ENCODE assay signal across 34 cellular contexts in the genomic region with DNA sequence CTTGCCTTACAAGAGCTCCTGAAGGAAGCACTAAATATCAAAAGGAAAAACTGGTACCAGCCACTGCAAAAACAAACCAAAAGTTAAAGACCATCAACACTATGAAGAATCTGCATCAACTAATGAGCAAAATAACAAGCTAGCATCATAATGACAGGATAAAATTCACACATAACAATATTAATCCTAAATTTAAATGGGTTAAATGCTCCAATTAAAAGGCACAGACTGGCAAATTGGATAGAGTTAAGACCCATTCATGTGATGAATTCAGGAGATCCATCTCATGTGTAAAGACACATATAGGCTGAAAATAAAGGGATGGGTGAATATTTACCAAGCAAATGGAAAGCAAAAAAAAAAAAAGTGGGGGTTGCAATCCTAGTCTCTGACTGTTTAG.
"Had no signal": no experiment of that assay in that cellular context is flagged by ENCODE, and none has a peak within 500 bp of the region (broad histone marks: within the 10 kb centered on the region; RNA-seq: fewer than 3 reads in every experiment).

No MANE protein-coding gene starts in this region.

- H3K27me3 ChIP-seq: MG63 had no signal

- H3K4me3 ChIP-seq: MG63 had no signal

- DNase-seq: Karpas-422, Kasumi-1, MG63, MM.1S, MV-4-11, NCI-H1048, NCI-H1092, NCI-H1092 treated with DMSO at 0.1 percent for 48 hours, NCI-H1105, NCI-H1105 treated with DMSO at 0.1 percent for 48 hours, NCI-H1417, NCI-H1417 treated with DMSO at 0.1 percent for 48 hours, NCI-H1436, NCI-H1436 treated with DMSO at 0.1 percent for 48 hours, NCI-H146, NCI-H1694, NCI-H1694 treated with DMSO at 0.1 percent for 48 hours, NCI-H187, NCI-H187 treated with DMSO at 0.1 percent for 48 hours, NCI-H1930, NCI-H2029, NCI-H2029 treated with DMSO at 0.1 percent for 48 hours, NCI-H2081, NCI-H2081 treated with DMSO at 0.1 percent for 48 hours, NCI-H2107, NCI-H2171, NCI-H2171 treated with DMSO at 0.1 percent for 48 hours, NCI-H2227 treated with DMSO at 0.1 percent for 48 hours, NCI-H226, NCI-H345, NCI-H446, NCI-H446 treated with DMSO at 0.1 percent for 48 hours, NCI-H510A, NCI-H510A treated with DMSO at 0.1 percent for 48 hours had no signal

- H3K9me3 ChIP-seq: MG63 had no signal

- H3K36me3 ChIP-seq: MG63 had no signal
